26 cellular contexts compared by ENCODE assay signal in the genomic region with DNA sequence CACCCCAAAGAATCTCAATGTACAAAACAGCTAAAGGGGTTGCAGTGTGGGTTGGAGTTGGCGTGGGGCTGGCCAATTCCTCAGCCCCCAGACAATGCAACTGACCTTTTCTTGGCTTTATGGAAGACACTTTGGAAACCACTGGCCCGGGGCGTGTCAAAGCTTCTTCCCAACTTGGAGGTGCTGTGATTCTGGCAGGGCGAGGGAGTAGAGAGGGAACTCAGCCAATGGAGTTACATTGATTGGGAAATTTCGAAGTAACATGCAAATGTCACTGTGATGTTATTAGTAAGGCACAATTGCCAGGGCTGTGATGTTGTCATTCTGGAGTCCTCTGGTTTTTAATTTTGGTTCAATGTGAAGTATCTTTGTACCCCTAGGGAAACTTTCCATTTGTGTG. TPM values are rescaled to one million over a fixed set of nuclear protein-coding genes. Genes with fewer than 3 reads are reported as not detected.
DNase-seq lines count a peak whose midpoint lies in the region; ATAC-seq, FAIRE-seq and TF ChIP-seq lines count a peak whose summit lies in the region.
"Had no signal": no experiment of that assay in that cellular context is flagged by ENCODE, and none has a peak within 500 bp of the region (broad histone marks: within the 10 kb centered on the region; RNA-seq: fewer than 3 reads in every experiment).

No MANE protein-coding gene starts in this region.

- DNase-seq in CD1c-positive myeloid dendritic cell (ENCODE audit: extremely low spot score), result peak; percentile 49
- DNase-seq in caudate nucleus (lab: John Stamatoyannopoulos, UW), result peak in 11 of 61 donors; percentile 4 to 52 (median 16)
- DNase-seq in lower lobe of right lung, result no peak
- no peak for DNase-seq in stomach
- no peak for DNase-seq in urothelium cell line (ENCODE audit: low spot score)
- no peak for DNase-seq in DMS79 (lab: John Stamatoyannopoulos, UW)
- DNase-seq in OCI-M2 (lab: John Stamatoyannopoulos, UW; ENCODE audit: unreplicated experiment), result no peak
- DNase-seq: CD8-positive, alpha-beta memory T cell; DMS53; Karpas-422; MG63; NCI-H1048; NCI-H1436; NCI-H2029; NCI-H345; NCI-H524 treated with DMSO at 0.1 percent for 48 hours; PC-9 had no signal

- H3K36me3 ChIP-seq in lower lobe of right lung (no peaks in the 10 kb centered on the region), stomach (peaks cover 0 to 10% (median 1%) of the 10 kb centered on the region in 4 donors)
- H3K36me3 ChIP-seq: BLaER1, MG63, SJSA1 had no signal

- H3K9me3 ChIP-seq in lower lobe of right lung, result no peaks in the 10 kb centered on the region
- no peaks in the 10 kb centered on the region for H3K9me3 ChIP-seq in stomach
- H3K9me3 ChIP-seq: A549, BLaER1, MG63, SJSA1 had no signal

- H3K27ac ChIP-seq in caudate nucleus (ENCODE audit: low read depth, low read length) (peak overlapping the region; percentile 6), lower lobe of right lung (peak overlapping the region; percentile 56), stomach (peak overlapping the region in 4 of 5 donors; percentile 64 to 85 (median 72))
- H3K27ac ChIP-seq: A549, BLaER1, RWPE1, SJSA1 had no signal

- TF ChIP-seq EP300 in stomach (IDR thresholded peaks at IDR 0.05), result no peak

- H3K4me1 ChIP-seq in lower lobe of right lung, result peaks cover 57% of the 10 kb centered on the region
- peaks cover 15 to 48% (median 35%) of the 10 kb centered on the region in 4 donors for H3K4me1 ChIP-seq in stomach
- H3K4me1 ChIP-seq: SJSA1 had no signal

- no peak for FAIRE-seq in urothelium cell line (lab: Jason Lieb, UNC)
- FAIRE-seq: A549, GM12891, GM19239, H1, HTR-8/SVneo had no signal

- TF ChIP-seq CTCF in lower lobe of right lung (IDR thresholded peaks at IDR 0.05) (no peak), stomach (IDR thresholded peaks at IDR 0.05) (no peak)

- peak in 1 of 2 donors; percentile 55 for ATAC-seq in lower lobe of right lung
- no peak for ATAC-seq in HG03139 (IDR thresholded peaks at IDR 0.05; ENCODE audit: unreplicated experiment)
- ATAC-seq: A549 had no signal

- TF ChIP-seq POLR2A in stomach (IDR thresholded peaks at IDR 0.05), result no peak

- intact Hi-C loops in lower lobe of right lung (cut with DNase I), result no loop called here
- intact Hi-C loops in stomach (cut with DNase I; ENCODE audit: low total_unique reads), result no loop called here

- H3K4me3 ChIP-seq in lower lobe of right lung (no peak overlapping the region), stomach (no peak overlapping the region)
- H3K4me3 ChIP-seq: A549, BLaER1, MG63, PC-9, SJSA1 had no signal

- WGBS in stomach, 5 donors, result 60 to 76% (median 66%) methylated on average over 5 of the region's 5 CpGs

- H3K27me3 ChIP-seq in lower lobe of right lung (ENCODE audit: low read depth), result no peaks in the 10 kb centered on the region
- H3K27me3 ChIP-seq in stomach, result no peaks in the 10 kb centered on the region
- H3K27me3 ChIP-seq: BLaER1, MG63, SJSA1 had no signal

RNA-seq across cellular contexts. Expression of gene EPB41L1, which starts 41.5 kb away (rescaled TPM):
- total RNA-seq in lower lobe of right lung (68.9 TPM), stomach (100 to 1,000 TPM in 2 of 5 donors, 10 to 100 TPM in 3; 40.2 to 271 (median 99.2) TPM)
- 10 to 100 TPM; 25.9 to 36.0 (median 29.5) TPM for polyA plus RNA-seq in stomach
- polyA plus RNA-seq: CD8-positive, alpha-beta memory T cell had no signal

Comparison
In these comparisons a context has a peak if more than half of its experiments do, and no peak if none do; other contexts are left out.
1. H3K27ac ChIP-seq: peak in every context shown above with its lines; median percentile 72 in stomach; 56 in lower lobe of right lung; 6 in caudate nucleus.